13 cellular contexts compared by ENCODE assay signal in the genomic region with DNA sequence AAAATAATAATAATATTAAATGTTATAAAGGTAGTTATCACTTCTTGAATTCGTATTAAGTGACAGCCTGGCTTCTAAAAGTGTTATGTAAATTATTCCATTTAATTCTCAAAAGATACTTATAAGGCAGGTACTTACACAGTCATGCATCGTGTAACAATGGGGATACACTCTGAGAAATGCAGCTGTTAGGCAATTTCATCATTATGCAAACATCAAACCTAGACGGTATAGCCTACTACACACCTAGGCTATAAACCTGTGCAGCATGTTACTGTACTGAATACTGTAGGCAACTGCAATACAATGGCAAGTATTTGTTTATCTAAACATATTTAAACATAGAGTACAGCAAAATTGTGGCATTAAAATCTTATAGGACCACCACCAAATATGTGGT. TPM values are rescaled to one million over a fixed set of nuclear protein-coding genes. Genes with fewer than 3 reads are reported as not detected.
DNase-seq lines count a peak whose midpoint lies in the region; ATAC-seq and TF ChIP-seq lines count a peak whose summit lies in the region.
"Had no signal": no experiment of that assay in that cellular context is flagged by ENCODE, and none has a peak within 500 bp of the region (broad histone marks: within the 10 kb centered on the region; RNA-seq: fewer than 3 reads in every experiment).

No MANE protein-coding gene starts in this region.

- CTCF ChIA-PET in activated CD4-positive, alpha-beta memory T cell treated with anti-CD3 and anti-CD28 coated beads, Interleukin-2, amount 10 ng/mL, durations not matched to agents 7 days and 5 days (lab: Charles Lee), result interaction anchor here (1.5 to 2.3 kb wide), 2 partner anchors 56 to 62 kb away, joined by 4 to 9 read pairs; no protein-coding TSS in a partner anchor
- CTCF ChIA-PET in activated CD4-positive, alpha-beta memory T cell treated with anti-CD3 and anti-CD28 coated beads for 36 hours (lab: Charles Lee), result interaction anchor here (1.5 kb wide), 1 partner anchor 177 kb away, joined by 3 read pairs; no protein-coding TSS in a partner anchor
- CTCF ChIA-PET in GM10248 (lab: Yijun Ruan, JAX), result interaction anchor here (1.0 to 3.1 kb wide), 2 partner anchors 22 to 25 kb away, joined by 3 to 17 read pairs; no protein-coding TSS in a partner anchor

- no peak for DNase-seq in activated CD4-positive, alpha-beta memory T cell treated with anti-CD3 and anti-CD28 coated beads, Interleukin-2, amount 10 ng/mL, durations not matched to agents 7 days and 5 days
- DNase-seq in activated CD4-positive, alpha-beta memory T cell treated with anti-CD3 and anti-CD28 coated beads for 36 hours, result no peak
- peak; percentile 25 for DNase-seq in NCI-H748 treated with DMSO at 0.1 percent for 48 hours (lab: John Stamatoyannopoulos, UW)
- peak in 1 of 2 donors; percentile 13 for DNase-seq in foreskin keratinocyte
- no peak for DNase-seq in spleen
- DNase-seq in GM10248 (ENCODE audit: extremely low spot score), result no peak
- DNase-seq: activated CD4-positive, alpha-beta T cell treated with anti-CD3 and anti-CD28 coated beads, Interleukin-2, amount 50 U/mL, for 4 hours; islet precursor cell; NCI-H774 had no signal

- peaks cover 12% of the 10 kb centered on the region for H3K4me1 ChIP-seq in foreskin keratinocyte
- H3K4me1 ChIP-seq in spleen, result peaks cover 26 to 63% (median 40%) of the 10 kb centered on the region in 6 donors

- WGBS in spleen, 5 donors, result 17 to 35% (median 28%) methylated on average over 3 of the region's 3 CpGs

- TF ChIP-seq CTCF in foreskin keratinocyte (conservative IDR thresholded peaks at IDR 0.05) (no peak), spleen (IDR thresholded peaks at IDR 0.05 in 8 of 11, conservative IDR thresholded peaks at IDR 0.05 in 3 of 11) (no peak), GM10248 (IDR thresholded peaks at IDR 0.05; ENCODE audit: control extremely low read depth, extremely low read depth, low read depth, missing control alignments) (no peak)

- intact Hi-C loops in activated CD4-positive, alpha-beta memory T cell treated with anti-CD3 and anti-CD28 coated beads for 36 hours (cut with micrococcal nuclease), result no loop called here
- intact Hi-C loops in spleen (cut with DNase I; ENCODE audit: low total_unique reads), result loop anchor here (10.0 kb wide), 1 partner anchor 139 kb away; a partner anchor contains a TSS

- H3K27me3 Mint-ChIP-seq in activated CD4-positive, alpha-beta memory T cell treated with anti-CD3 and anti-CD28 coated beads, Interleukin-2, amount 10 ng/mL, durations not matched to agents 7 days and 5 days, result no peaks in the 10 kb centered on the region
- H3K27me3 Mint-ChIP-seq in activated CD4-positive, alpha-beta memory T cell treated with anti-CD3 and anti-CD28 coated beads for 36 hours, result no peaks in the 10 kb centered on the region

- no peaks in the 10 kb centered on the region for H3K36me3 ChIP-seq in spleen
- H3K36me3 ChIP-seq: HAP-1 had no signal

- ATAC-seq in foreskin keratinocyte, result no peak
- ATAC-seq in HG03175 (IDR thresholded peaks at IDR 0.05; ENCODE audit: unreplicated experiment), result no peak
- no peak for ATAC-seq in HG02884 (IDR thresholded peaks at IDR 0.05; ENCODE audit: unreplicated experiment)

- no peaks in the 10 kb centered on the region for H3K27me3 ChIP-seq in foreskin keratinocyte
- H3K27me3 ChIP-seq in spleen (replicated peaks in 1 of 7), result no peaks in the 10 kb centered on the region

- H3K9me3 ChIP-seq in spleen, result no peaks in the 10 kb centered on the region
- H3K9me3 ChIP-seq: HAP-1 had no signal

- TF ChIP-seq POLR2A in spleen (IDR thresholded peaks at IDR 0.05), result no peak

- POLR2A ChIA-PET in activated CD4-positive, alpha-beta memory T cell treated with anti-CD3 and anti-CD28 coated beads, Interleukin-2, amount 10 ng/mL, durations not matched to agents 7 days and 5 days (lab: Charles Lee), result interaction anchor here (2.2 to 2.4 kb wide), 2 partner anchors 24 to 62 kb away, joined by 8 to 13 read pairs; no protein-coding TSS in a partner anchor
- POLR2A ChIA-PET in activated CD4-positive, alpha-beta memory T cell treated with anti-CD3 and anti-CD28 coated beads for 36 hours (lab: Charles Lee), result no interaction called here
- POLR2A ChIA-PET in GM10248 (lab: Yijun Ruan, JAX), result no interaction called here

- H3K27ac ChIP-seq in foreskin keratinocyte, result peak overlapping the region; percentile 66
- H3K27ac ChIP-seq in spleen, result peak overlapping the region; percentile 79 to 93 (median 88)

- no peak overlapping the region for H3K27ac Mint-ChIP-seq in activated CD4-positive, alpha-beta memory T cell treated with anti-CD3 and anti-CD28 coated beads, Interleukin-2, amount 10 ng/mL, durations not matched to agents 7 days and 5 days
- H3K27ac Mint-ChIP-seq in activated CD4-positive, alpha-beta memory T cell treated with anti-CD3 and anti-CD28 coated beads for 36 hours, result no peak overlapping the region

- H3K9me3 Mint-ChIP-seq in activated CD4-positive, alpha-beta memory T cell treated with anti-CD3 and anti-CD28 coated beads, Interleukin-2, amount 10 ng/mL, durations not matched to agents 7 days and 5 days, result no peaks in the 10 kb centered on the region
- no peaks in the 10 kb centered on the region for H3K9me3 Mint-ChIP-seq in activated CD4-positive, alpha-beta memory T cell treated with anti-CD3 and anti-CD28 coated beads for 36 hours

- H3K4me1 Mint-ChIP-seq in activated CD4-positive, alpha-beta memory T cell treated with anti-CD3 and anti-CD28 coated beads, Interleukin-2, amount 10 ng/mL, durations not matched to agents 7 days and 5 days, result peaks cover 54% of the 10 kb centered on the region
- H3K4me1 Mint-ChIP-seq in activated CD4-positive, alpha-beta memory T cell treated with anti-CD3 and anti-CD28 coated beads for 36 hours (ENCODE audit: low read depth), result peaks cover 27% of the 10 kb centered on the region

- peak overlapping the region; percentile 29 to 78 (median 56) for H3K4me3 ChIP-seq in spleen
- H3K4me3 ChIP-seq: HAP-1 had no signal

- H3K4me3 Mint-ChIP-seq in activated CD4-positive, alpha-beta memory T cell treated with anti-CD3 and anti-CD28 coated beads, Interleukin-2, amount 10 ng/mL, durations not matched to agents 7 days and 5 days, result peak overlapping the region; percentile 87
- H3K4me3 Mint-ChIP-seq in activated CD4-positive, alpha-beta memory T cell treated with anti-CD3 and anti-CD28 coated beads for 36 hours, result no peak overlapping the region

- peaks cover 48% of the 10 kb centered on the region for H3K36me3 Mint-ChIP-seq in activated CD4-positive, alpha-beta memory T cell treated with anti-CD3 and anti-CD28 coated beads, Interleukin-2, amount 10 ng/mL, durations not matched to agents 7 days and 5 days (ENCODE audit: low read depth)
- no peaks in the 10 kb centered on the region for H3K36me3 Mint-ChIP-seq in activated CD4-positive, alpha-beta memory T cell treated with anti-CD3 and anti-CD28 coated beads for 36 hours

RNA-seq across cellular contexts. Expression of a gene that starts 1.5 kb away (rescaled TPM):
- total RNA-seq in activated CD4-positive, alpha-beta memory T cell treated with anti-CD3 and anti-CD28 coated beads, Interleukin-2, amount 10 ng/mL, durations not matched to agents 7 days and 5 days, result 10 to 100 TPM; 69.8 to 71.6 TPM
- 1 to 10 TPM; 5.2 to 5.5 TPM for total RNA-seq in activated CD4-positive, alpha-beta memory T cell treated with anti-CD3 and anti-CD28 coated beads for 36 hours
- total RNA-seq in foreskin keratinocyte, result 70.6 and 111 TPM in 2 replicates
- 49.0 and 65.0 TPM in 2 replicates for polyA plus RNA-seq in foreskin keratinocyte
- total RNA-seq in spleen, result 10 to 100 TPM; 13.5 to 35.7 (median 24.2) TPM
- polyA plus RNA-seq in spleen, result 10 to 100 TPM in 2 of 3 donors, 1 to 10 TPM in 1; 8.8 to 26.5 (median 10.8) TPM

RNA-seq across cellular contexts. Expression of a gene that starts 16.0 kb away (rescaled TPM):
- total RNA-seq in activated CD4-positive, alpha-beta memory T cell treated with anti-CD3 and anti-CD28 coated beads, Interleukin-2, amount 10 ng/mL, durations not matched to agents 7 days and 5 days, result under 1 TPM in 1 of 2 experiments, not detected in 1; 0.15 TPM
- not detected for total RNA-seq in activated CD4-positive, alpha-beta memory T cell treated with anti-CD3 and anti-CD28 coated beads for 36 hours
- total RNA-seq in foreskin keratinocyte (not detected in 2 replicates), spleen (10 to 100 TPM in 1 of 7 donors, 1 to 10 TPM in 3, under 1 TPM in 1, not detected in 2; 0.49 to 36.9 (median 2.9) TPM)
- polyA plus RNA-seq in foreskin keratinocyte (not detected in 2 replicates), spleen (under 1 TPM in 1 of 3 donors, not detected in 2; 0.04 TPM)
- total RNA-seq: epithelial cell of proximal tubule had no signal

RNA-seq across cellular contexts. Expression of a gene that starts 20.5 kb away (rescaled TPM):
- total RNA-seq in activated CD4-positive, alpha-beta memory T cell treated with anti-CD3 and anti-CD28 coated beads, Interleukin-2, amount 10 ng/mL, durations not matched to agents 7 days and 5 days, result 10 to 100 TPM; 44.0 to 45.1 TPM
- 10 to 100 TPM; 10.1 to 10.9 TPM for total RNA-seq in activated CD4-positive, alpha-beta memory T cell treated with anti-CD3 and anti-CD28 coated beads for 36 hours
- total RNA-seq in foreskin keratinocyte (30.5 and 32.5 TPM in 2 replicates), spleen (10 to 100 TPM; 17.3 to 23.7 (median 20.4) TPM)
- polyA plus RNA-seq in foreskin keratinocyte (11.3 and 12.4 TPM in 2 replicates), spleen (10 to 100 TPM in 2 of 3 donors, 1 to 10 TPM in 1; 9.3 to 13.6 (median 11.4) TPM)
